ENCODE assay signal across 18 cellular contexts in the genomic region with DNA sequence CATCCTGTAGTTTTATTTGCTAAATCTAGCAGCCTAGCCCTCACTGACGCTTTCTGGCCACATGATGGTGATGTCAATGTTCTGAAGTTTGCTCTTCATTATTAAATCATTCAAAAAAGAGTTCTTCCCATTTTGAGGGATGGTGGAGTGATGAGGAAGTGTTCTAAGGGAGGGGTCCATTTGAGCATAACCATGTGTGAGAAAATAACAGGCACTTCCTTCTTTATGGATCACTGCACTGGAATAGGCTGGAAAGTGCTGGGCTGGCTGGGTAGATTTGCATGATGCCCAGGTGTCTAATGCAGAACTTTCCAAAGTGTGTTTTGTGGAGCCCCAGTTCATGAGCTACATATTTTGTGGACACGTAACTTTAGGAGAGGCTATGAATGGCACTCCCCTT.
A peak's percentile ranks its signal among the peaks of the same experiment; 100 is the strongest.
DNase-seq lines count a peak whose midpoint lies in the region; ATAC-seq and TF ChIP-seq lines count a peak whose summit lies in the region.
"Had no signal": no experiment of that assay in that cellular context is flagged by ENCODE, and none has a peak within 500 bp of the region (broad histone marks: within the 10 kb centered on the region; RNA-seq: fewer than 3 reads in every experiment).

No MANE protein-coding gene starts in this region.

- DNase-seq in Right ventricle myocardium superior, result no peak
- no peak for DNase-seq in right atrium auricular region (ENCODE audit: low spot score)
- DNase-seq in NCI-H526 (lab: John Stamatoyannopoulos, UW), result peak; percentile 44 to 72
- DNase-seq in right cardiac atrium, result no peak
- no peak for DNase-seq in hepatocyte (ENCODE audit: low spot score)
- DNase-seq in T1000 (lab: John Stamatoyannopoulos, UW), result no peak
- DNase-seq in endothelial cell (ENCODE audit: low spot score), result no peak
- DNase-seq: activated CD4-positive, alpha-beta T cell treated with anti-CD3 and anti-CD28 coated beads for 1 hour; amygdala; cerebellar nuclear complex; head of caudate nucleus; immature natural killer cell; MM.1S; natural killer cell; stimulated activated CD4-positive, alpha-beta T cell treated with anti-CD3 and anti-CD28 coated beads, Interleukin-4, amount 100 ng/mL, for 24 hours had no signal

- WGBS in right cardiac atrium, result 61% methylated on average over 2 of the region's 2 CpGs
- 79% methylated on average over 2 of the region's 2 CpGs for WGBS in hepatocyte (ENCODE audit: low lambda C conversion rate, missing lambda C conversion rate)

- no peaks in the 10 kb centered on the region for H3K9me2 ChIP-seq in hepatocyte (replicated peaks; ENCODE audit: insufficient read depth)

- no peaks in the 10 kb centered on the region for H4K20me1 ChIP-seq in hepatocyte (ENCODE audit: insufficient read depth, poor library complexity, severe bottlenecking)

- H3K4me1 ChIP-seq in right atrium auricular region, result no peaks in the 10 kb centered on the region
- H3K4me1 ChIP-seq in right cardiac atrium (ENCODE audit: control insufficient read depth, insufficient read depth, low read length), result no peaks in the 10 kb centered on the region
- no peaks in the 10 kb centered on the region for H3K4me1 ChIP-seq in hepatocyte (ENCODE audit: insufficient read depth)

- H3K4me3 ChIP-seq in right atrium auricular region (no peak overlapping the region), right cardiac atrium (ENCODE audit: low read length) (no peak overlapping the region), hepatocyte (no peak overlapping the region)
- H3K4me3 ChIP-seq: smooth muscle cell had no signal

- H3K27me3 ChIP-seq in right atrium auricular region (no peaks in the 10 kb centered on the region), right cardiac atrium (ENCODE audit: control insufficient read depth, insufficient read depth) (no peaks in the 10 kb centered on the region), hepatocyte (no peaks in the 10 kb centered on the region)

- H3K4me3 Mint-ChIP-seq in endothelial cell (ENCODE audit: unreplicated experiment), result no peak overlapping the region
- H3K4me3 Mint-ChIP-seq: immature natural killer cell, natural killer cell had no signal

- TF ChIP-seq CTCF in right atrium auricular region (IDR thresholded peaks at IDR 0.05) (no peak), hepatocyte (IDR thresholded peaks at IDR 0.05; ENCODE audit: poor library complexity) (no peak), endothelial cell (IDR thresholded peaks at IDR 0.05; ENCODE audit: unreplicated experiment) (no peak)

- H3K79me2 ChIP-seq in hepatocyte, result no peaks in the 10 kb centered on the region
- H3K79me2 ChIP-seq: parathyroid adenoma had no signal

- no peak overlapping the region for H2AFZ ChIP-seq in hepatocyte

- peaks cover 4% of the 10 kb centered on the region for H3K36me3 Mint-ChIP-seq in endothelial cell (ENCODE audit: low read depth, unreplicated experiment)
- H3K36me3 Mint-ChIP-seq: immature natural killer cell, natural killer cell had no signal

- no peaks in the 10 kb centered on the region for H3K36me3 ChIP-seq in right atrium auricular region
- no peaks in the 10 kb centered on the region for H3K36me3 ChIP-seq in hepatocyte (replicated peaks; ENCODE audit: insufficient read depth, low read depth)

- no peak overlapping the region for H3K4me2 ChIP-seq in hepatocyte
- H3K4me2 ChIP-seq: smooth muscle cell had no signal

- ATAC-seq in Right ventricle myocardium superior (ENCODE audit: poor library complexity) (peak; percentile 51), right cardiac atrium (peak; percentile 44 to 47), HG02938 (IDR thresholded peaks at IDR 0.05; ENCODE audit: unreplicated experiment) (no peak)
- ATAC-seq: natural killer cell had no signal

- H3K4me1 Mint-ChIP-seq in endothelial cell (ENCODE audit: unreplicated experiment), result peaks cover 8% of the 10 kb centered on the region

- H3K9me3 Mint-ChIP-seq in endothelial cell (ENCODE audit: unreplicated experiment), result no peaks in the 10 kb centered on the region
- H3K9me3 Mint-ChIP-seq: immature natural killer cell, natural killer cell had no signal

- H3K27ac ChIP-seq in right atrium auricular region, result no peak overlapping the region
- H3K27ac ChIP-seq in right cardiac atrium (ENCODE audit: low read length), result no peak overlapping the region
- H3K27ac ChIP-seq in hepatocyte, result no peak overlapping the region
- H3K27ac ChIP-seq: parathyroid adenoma had no signal

- no peaks in the 10 kb centered on the region for H3K9me3 ChIP-seq in right atrium auricular region
- no peaks in the 10 kb centered on the region for H3K9me3 ChIP-seq in right cardiac atrium (ENCODE audit: control insufficient read depth, low read length)
- no peaks in the 10 kb centered on the region for H3K9me3 ChIP-seq in hepatocyte (ENCODE audit: low read depth)

- peaks cover 2% of the 10 kb centered on the region for H3K27me3 Mint-ChIP-seq in endothelial cell (ENCODE audit: unreplicated experiment)

- no peak overlapping the region for H3K27ac Mint-ChIP-seq in endothelial cell (ENCODE audit: unreplicated experiment)
- H3K27ac Mint-ChIP-seq: immature natural killer cell, natural killer cell had no signal

- intact Hi-C loops in Right ventricle myocardium superior (cut with DNase I), result no loop called here
- intact Hi-C loops in right cardiac atrium (cut with DNase I), result no loop called here

Comparison
In these comparisons a context has a peak if more than half of its experiments do, and no peak if none do; other contexts are left out.
1. DNase-seq: peak in NCI-H526 (2 of 2); none in Right ventricle myocardium superior (single experiment), right atrium auricular region (single experiment), right cardiac atrium (0 of 3), hepatocyte (single experiment), T1000 (single experiment) and endothelial cell (single experiment).